Comparison of ENCODE assay signal across 19 cellular contexts in genomic region chr16:57507414-57508083, GRCh38. TPM values are rescaled to one million over a fixed set of nuclear protein-coding genes. Genes with fewer than 3 reads are reported as not detected.
DNase-seq lines count a peak whose midpoint lies in the region; ATAC-seq and TF ChIP-seq lines count a peak whose summit lies in the region.
"Had no signal": no experiment of that assay in that cellular context is flagged by ENCODE, and none has a peak within 500 bp of the region (broad histone marks: within the 10 kb centered on the region; RNA-seq: fewer than 3 reads in every experiment).

No MANE protein-coding gene starts in this region.

- 68% methylated on average over 11 of the region's 11 CpGs for WGBS in heart right ventricle, 2 donors
- WGBS in hepatocyte (ENCODE audit: low lambda C conversion rate, missing lambda C conversion rate) = 43% methylated on average over 10 of the region's 11 CpGs
- whole genome bisulfite sequencing in esophagus squamous epithelium, 2 donors = 80% methylated on average over 2 of the region's 11 CpGs

- no peaks in the 10 kb centered on the region for H3K9me3 ChIP-seq in heart right ventricle
- H3K9me3 ChIP-seq in hepatocyte (ENCODE audit: low read depth) = no peaks in the 10 kb centered on the region
- no peaks in the 10 kb centered on the region for H3K9me3 ChIP-seq in esophagus squamous epithelium
- H3K9me3 ChIP-seq: heart left ventricle, SJSA1, transverse colon had no signal

- TF ChIP-seq CTCF in heart right ventricle (IDR thresholded peaks at IDR 0.05) = no peak
- no peak for TF ChIP-seq CTCF in hepatocyte (IDR thresholded peaks at IDR 0.05; ENCODE audit: poor library complexity)
- no peak for TF ChIP-seq CTCF in esophagus squamous epithelium (IDR thresholded peaks at IDR 0.05)

- DNase-seq in heart right ventricle (no peak), left cardiac atrium (no peak), NCI-H2227 (lab: John Stamatoyannopoulos, UW; ENCODE audit: unreplicated experiment) (peak; percentile 83), hepatocyte (ENCODE audit: low spot score) (peak; percentile 34), esophagus squamous epithelium (lab: John Stamatoyannopoulos, UW) (no peak), DMS153 (lab: John Stamatoyannopoulos, UW) (no peak)
- DNase-seq: activated CD4-positive, alpha-beta T cell treated with anti-CD3 and anti-CD28 coated beads for 4 hours; activated CD8-positive, alpha-beta memory T cell treated with anti-CD3 and anti-CD28 coated beads, Interleukin-2, amount 50 U/mL, for 48 hours; activated naive CD4-positive, alpha-beta T cell; T1000; transverse colon had no signal

- TF ChIP-seq POLR2A in esophagus squamous epithelium (IDR thresholded peaks at IDR 0.05) = no peak

- no peaks in the 10 kb centered on the region for H4K20me1 ChIP-seq in hepatocyte (ENCODE audit: insufficient read depth, poor library complexity, severe bottlenecking)

- no peaks in the 10 kb centered on the region for H3K27me3 ChIP-seq in heart right ventricle
- no peaks in the 10 kb centered on the region for H3K27me3 ChIP-seq in hepatocyte
- peaks cover 0 to 5% (median 0%) of the 10 kb centered on the region in 4 donors for H3K27me3 ChIP-seq in esophagus squamous epithelium
- H3K27me3 ChIP-seq: heart left ventricle, SJSA1, transverse colon had no signal

- no peaks in the 10 kb centered on the region for H3K79me2 ChIP-seq in hepatocyte

- H2AFZ ChIP-seq in hepatocyte = no peak overlapping the region

- intact Hi-C loops in heart right ventricle (cut with DNase I) (no loop called here), left cardiac atrium (cut with DNase I) (no loop called here), esophagus squamous epithelium (cut with DNase I) (no loop called here)

- H3K4me3 ChIP-seq in heart right ventricle = no peak overlapping the region
- no peak overlapping the region for H3K4me3 ChIP-seq in hepatocyte
- H3K4me3 ChIP-seq in esophagus squamous epithelium = no peak overlapping the region
- H3K4me3 ChIP-seq: heart left ventricle, SJSA1, transverse colon had no signal

- H3K36me3 ChIP-seq in heart right ventricle (peaks cover 0 to 12% (median 0%) of the 10 kb centered on the region in 9 donors), hepatocyte (replicated peaks; ENCODE audit: insufficient read depth, low read depth) (no peaks in the 10 kb centered on the region), esophagus squamous epithelium (peaks cover 0 to 9% (median 0%) of the 10 kb centered on the region in 3 donors)
- H3K36me3 ChIP-seq: SJSA1, transverse colon had no signal

- ATAC-seq in heart right ventricle (peak in 5 of 8 donors; percentile 10 to 82 (median 21)), left cardiac atrium (no peak), GM19328 (IDR thresholded peaks at IDR 0.05; ENCODE audit: unreplicated experiment) (no peak), GM18502 (IDR thresholded peaks at IDR 0.05; ENCODE audit: poor library complexity, unreplicated experiment) (no peak)
- ATAC-seq: esophagus mucosa; stimulated activated memory B cell treated with anti-CD40 and anti-IgM and Interleukin-4, amounts not matched to agents 10 μg/mL and 1 μg/mL and 100 μg/mL, for 72 hours had no signal

- H3K4me1 ChIP-seq in heart right ventricle (peaks cover 0 to 22% (median 5%) of the 10 kb centered on the region in 9 donors), hepatocyte (ENCODE audit: insufficient read depth) (peaks cover 25% of the 10 kb centered on the region), esophagus squamous epithelium (no peaks in the 10 kb centered on the region)
- H3K4me1 ChIP-seq: SJSA1 had no signal

- H3K27ac ChIP-seq in heart right ventricle (peak overlapping the region in 2 of 10 donors; percentile 1 to 16), hepatocyte (no peak overlapping the region), esophagus squamous epithelium (no peak overlapping the region)
- H3K27ac ChIP-seq: heart left ventricle, SJSA1, transverse colon had no signal

- H3K4me2 ChIP-seq in hepatocyte = peak overlapping the region; percentile 27

- no peaks in the 10 kb centered on the region for H3K9me2 ChIP-seq in hepatocyte (replicated peaks; ENCODE audit: insufficient read depth)

RNA-seq across cellular contexts. Expression of gene DOK4, which starts 21.3 kb away (rescaled TPM):
- total RNA-seq in heart right ventricle (10 to 100 TPM in 2 of 10 donors, 1 to 10 TPM in 8; 3.6 to 10.7 (median 8.0) TPM), left cardiac atrium (10 to 100 TPM; 14.2 to 14.5 TPM), hepatocyte (112 and 122 TPM in 2 replicates), esophagus squamous epithelium (10 to 100 TPM; 20.7 to 42.7 (median 28.8) TPM)
- polyA plus RNA-seq in heart right ventricle (1 to 10 TPM; 5.9 to 9.1 TPM), hepatocyte (96.3 and 106 TPM in 2 replicates)

RNA-seq across cellular contexts. Expression of gene CCDC102A, which starts 28.8 kb away (rescaled TPM):
- 10 to 100 TPM in 1 of 10 donors, 1 to 10 TPM in 9; 3.1 to 10.2 (median 5.1) TPM for total RNA-seq in heart right ventricle
- 1 to 10 TPM; 3.7 to 5.9 TPM for polyA plus RNA-seq in heart right ventricle
- total RNA-seq in left cardiac atrium = 1 to 10 TPM; 5.3 to 8.9 TPM
- 10.5 and 11.4 TPM in 2 replicates for total RNA-seq in hepatocyte
- polyA plus RNA-seq in hepatocyte = 13.1 and 17.2 TPM in 2 replicates
- 10 to 100 TPM in 1 of 4 donors, 1 to 10 TPM in 3; 3.5 to 10.9 (median 6.9) TPM for total RNA-seq in esophagus squamous epithelium

RNA-seq across cellular contexts. Expression of gene ADGRG5, which starts 34.9 kb away (rescaled TPM):
- under 1 TPM in 5 of 10 donors, not detected in 5; 0.12 to 0.69 (median 0.61) TPM for total RNA-seq in heart right ventricle
- under 1 TPM in 1 of 2 donors, not detected in 1; 0.03 TPM for polyA plus RNA-seq in heart right ventricle
- total RNA-seq in left cardiac atrium = under 1 TPM; 0.18 to 0.34 TPM
- 1.1 and 2.2 TPM in 2 replicates for total RNA-seq in hepatocyte
- polyA plus RNA-seq in hepatocyte = 1.9 and 2.9 TPM in 2 replicates
- 1 to 10 TPM in 2 of 4 donors, under 1 TPM in 2; 0.34 to 1.3 (median 0.91) TPM for total RNA-seq in esophagus squamous epithelium
- total RNA-seq: osteocyte, SJSA1 had no signal
- polyA plus RNA-seq: keratinocyte had no signal

RNA-seq across cellular contexts. Expression of gene POLR2C, which starts 45.1 kb away (rescaled TPM):
- total RNA-seq in heart right ventricle = 10 to 100 TPM; 40.2 to 56.7 (median 47.2) TPM
- 10 to 100 TPM; 17.9 to 46.6 TPM for polyA plus RNA-seq in heart right ventricle
- 10 to 100 TPM; 33.2 to 41.9 TPM for total RNA-seq in left cardiac atrium
- total RNA-seq in hepatocyte = 92.5 and 101 TPM in 2 replicates
- polyA plus RNA-seq in hepatocyte = 49.0 and 56.6 TPM in 2 replicates
- 10 to 100 TPM; 58.8 to 86.8 (median 71.1) TPM for total RNA-seq in esophagus squamous epithelium

Comparison
In these comparisons a context has a peak if more than half of its experiments do, and no peak if none do; other contexts are left out.
1. ATAC-seq: peak in heart right ventricle (5 of 8); none in left cardiac atrium (0 of 2), GM19328 (single experiment) and GM18502 (single experiment).
2. DNase-seq: peak in NCI-H2227 (single experiment) and hepatocyte (single experiment); none in heart right ventricle (0 of 2), left cardiac atrium (single experiment), esophagus squamous epithelium (single experiment) and DMS153 (single experiment).